Comparison of ENCODE assay signal across 12 cellular contexts in genomic region chr5:172717481-172718195, GRCh38. TPM values are rescaled to one million over a fixed set of nuclear protein-coding genes. Genes with fewer than 3 reads are reported as not detected.
DNase-seq lines count a peak whose midpoint lies in the region; ATAC-seq and TF ChIP-seq lines count a peak whose summit lies in the region.
"Had no signal": no experiment of that assay in that cellular context is flagged by ENCODE, and none has a peak within 500 bp of the region (broad histone marks: within the 10 kb centered on the region; RNA-seq: fewer than 3 reads in every experiment).

No MANE protein-coding gene starts in this region.

- H3K27ac ChIP-seq in left ventricle myocardium inferior (replicated peaks), result peak overlapping the region; percentile 82
- H3K27ac ChIP-seq in parathyroid adenoma, result no peak overlapping the region
- H3K27ac ChIP-seq in naive thymus-derived CD4-positive, alpha-beta T cell (ENCODE audit: low read depth, low read length), result no peak overlapping the region

- peak; percentile 12 for DNase-seq in left ventricle myocardium inferior
- DNase-seq in Right ventricle myocardium superior, result no peak
- DNase-seq in effector memory CD8-positive, alpha-beta T cell, result no peak
- no peak for DNase-seq in activated T-cell treated with anti-CD3 and anti-CD28 coated beads, Interleukin-2, amount 50 U/mL, for 72 hours
- no peak for DNase-seq in naive thymus-derived CD4-positive, alpha-beta T cell

- no peaks in the 10 kb centered on the region for H3K9me3 Mint-ChIP-seq in effector memory CD8-positive, alpha-beta T cell
- no peaks in the 10 kb centered on the region for H3K9me3 Mint-ChIP-seq in activated T-cell treated with anti-CD3 and anti-CD28 coated beads, Interleukin-2, amount 50 U/mL, for 72 hours
- peaks cover 0 to 1% (median 0%) of the 10 kb centered on the region in 11 donors for H3K9me3 Mint-ChIP-seq in naive thymus-derived CD4-positive, alpha-beta T cell
- H3K9me3 Mint-ChIP-seq: activated B cell treated with CpG ODN at 0.5 μM for 24 hours; activated naive CD4-positive, alpha-beta T cell treated with anti-CD3 and anti-CD28 coated beads for 36 hours had no signal

- H3K36me3 ChIP-seq in left ventricle myocardium inferior (no peaks in the 10 kb centered on the region), parathyroid adenoma (ENCODE audit: control insufficient read depth, insufficient read depth, low read length) (no peaks in the 10 kb centered on the region)
- H3K36me3 ChIP-seq in naive thymus-derived CD4-positive, alpha-beta T cell (ENCODE audit: control insufficient read depth in 2 of 3, insufficient read depth in 3 of 3, low read length in 3 of 3), result no peaks in the 10 kb centered on the region

- peaks cover 23 to 48% of the 10 kb centered on the region in 2 donors for H3K4me1 Mint-ChIP-seq in effector memory CD8-positive, alpha-beta T cell (ENCODE audit: low read depth in 2 of 2)
- H3K4me1 Mint-ChIP-seq in activated T-cell treated with anti-CD3 and anti-CD28 coated beads, Interleukin-2, amount 50 U/mL, for 72 hours (ENCODE audit: low read depth), result peaks cover 13% of the 10 kb centered on the region
- H3K4me1 Mint-ChIP-seq in naive thymus-derived CD4-positive, alpha-beta T cell, result peaks cover 0 to 14% (median 5%) of the 10 kb centered on the region in 7 donors

- no peak overlapping the region for H3K4me3 Mint-ChIP-seq in effector memory CD8-positive, alpha-beta T cell
- H3K4me3 Mint-ChIP-seq in activated T-cell treated with anti-CD3 and anti-CD28 coated beads, Interleukin-2, amount 50 U/mL, for 72 hours, result no peak overlapping the region
- H3K4me3 Mint-ChIP-seq in naive thymus-derived CD4-positive, alpha-beta T cell, result no peak overlapping the region
- H3K4me3 Mint-ChIP-seq: activated B cell treated with CpG ODN at 0.5 μM for 24 hours; activated CD8-positive, alpha-beta memory T cell treated with anti-CD3 and anti-CD28 coated beads, Interleukin-2, amount 10 ng/mL, durations not matched to agents 7 days and 5 days; activated naive CD4-positive, alpha-beta T cell treated with anti-CD3 and anti-CD28 coated beads for 36 hours had no signal

- H3K9ac ChIP-seq in parathyroid adenoma, result no peak overlapping the region

- H3K27me3 Mint-ChIP-seq in effector memory CD8-positive, alpha-beta T cell, result peaks cover 0 to 10% of the 10 kb centered on the region in 2 donors
- peaks cover 7% of the 10 kb centered on the region for H3K27me3 Mint-ChIP-seq in activated T-cell treated with anti-CD3 and anti-CD28 coated beads, Interleukin-2, amount 50 U/mL, for 72 hours (ENCODE audit: low read depth)
- peaks cover 0 to 8% (median 0%) of the 10 kb centered on the region in 5 donors for H3K27me3 Mint-ChIP-seq in naive thymus-derived CD4-positive, alpha-beta T cell

- no peak for TF ChIP-seq CTCF in left ventricle myocardium inferior (IDR thresholded peaks at IDR 0.05; ENCODE audit: borderline replicate concordance)
- no peak for TF ChIP-seq CTCF in parathyroid adenoma (IDR thresholded peaks at IDR 0.05)

- no peak for ATAC-seq in Right ventricle myocardium superior (ENCODE audit: poor library complexity)
- ATAC-seq in effector memory CD8-positive, alpha-beta T cell (replicated peaks), result no peak
- no peak for ATAC-seq in GM21825 (IDR thresholded peaks at IDR 0.05; ENCODE audit: unreplicated experiment)
- ATAC-seq in activated T-cell treated with anti-CD3 and anti-CD28 coated beads, Interleukin-2, amount 50 U/mL, for 72 hours (replicated peaks in 1 of 2), result no peak
- no peak for ATAC-seq in GM21367 (IDR thresholded peaks at IDR 0.05; ENCODE audit: unreplicated experiment)
- ATAC-seq in naive thymus-derived CD4-positive, alpha-beta T cell, result no peak

- POLR2A ChIA-PET in naive thymus-derived CD4-positive, alpha-beta T cell (lab: Charles Lee), result interaction anchor here (0.6 to 1.6 kb wide), 4 partner anchors 48 to 258 kb away, joined by 3 to 7 read pairs (median 4); partner anchors contain the start of gene DUSP1

- no peak overlapping the region for H3K4me2 ChIP-seq in parathyroid adenoma (ENCODE audit: low read length)

- peak overlapping the region; percentile 71 to 84 for H3K27ac Mint-ChIP-seq in effector memory CD8-positive, alpha-beta T cell
- no peak overlapping the region for H3K27ac Mint-ChIP-seq in activated T-cell treated with anti-CD3 and anti-CD28 coated beads, Interleukin-2, amount 50 U/mL, for 72 hours
- H3K27ac Mint-ChIP-seq in naive thymus-derived CD4-positive, alpha-beta T cell, result peak overlapping the region in 2 of 9 donors; percentile 71 to 91
- H3K27ac Mint-ChIP-seq: activated B cell treated with CpG ODN at 0.5 μM for 24 hours; activated CD8-positive, alpha-beta memory T cell treated with anti-CD3 and anti-CD28 coated beads, Interleukin-2, amount 10 ng/mL, durations not matched to agents 7 days and 5 days; activated naive CD4-positive, alpha-beta T cell treated with anti-CD3 and anti-CD28 coated beads for 36 hours had no signal

- H2AFZ ChIP-seq in parathyroid adenoma, result peak overlapping the region; percentile 65

- H3K79me2 ChIP-seq in parathyroid adenoma, result no peaks in the 10 kb centered on the region

- CTCF ChIA-PET in naive thymus-derived CD4-positive, alpha-beta T cell (lab: Charles Lee), result interaction anchor here (0.7 to 2.0 kb wide), 9 partner anchors 12 to 441 kb away, joined by 3 to 24 read pairs (median 4); partner anchors contain the start of gene DUSP1

- H3K27me3 ChIP-seq in left ventricle myocardium inferior (ENCODE audit: low read depth) (no peaks in the 10 kb centered on the region), parathyroid adenoma (ENCODE audit: control insufficient read depth, insufficient read depth, low read length) (no peaks in the 10 kb centered on the region)
- H3K27me3 ChIP-seq in naive thymus-derived CD4-positive, alpha-beta T cell (ENCODE audit: control insufficient read depth in 2 of 2, insufficient read depth in 2 of 2, low read length in 2 of 2), result no peaks in the 10 kb centered on the region

- peaks cover 8% of the 10 kb centered on the region for H3K36me3 Mint-ChIP-seq in effector memory CD8-positive, alpha-beta T cell (ENCODE audit: insufficient read depth)
- H3K36me3 Mint-ChIP-seq in activated T-cell treated with anti-CD3 and anti-CD28 coated beads, Interleukin-2, amount 50 U/mL, for 72 hours (ENCODE audit: insufficient read depth in 2 of 2), result no peaks in the 10 kb centered on the region
- H3K36me3 Mint-ChIP-seq in naive thymus-derived CD4-positive, alpha-beta T cell, result no peaks in the 10 kb centered on the region
- H3K36me3 Mint-ChIP-seq: activated CD8-positive, alpha-beta memory T cell treated with anti-CD3 and anti-CD28 coated beads, Interleukin-2, amount 10 ng/mL, durations not matched to agents 7 days and 5 days; brain had no signal

- H3K9me3 ChIP-seq in left ventricle myocardium inferior (replicated peaks) (no peaks in the 10 kb centered on the region), parathyroid adenoma (ENCODE audit: control insufficient read depth, low read length) (no peaks in the 10 kb centered on the region)
- no peaks in the 10 kb centered on the region for H3K9me3 ChIP-seq in naive thymus-derived CD4-positive, alpha-beta T cell (ENCODE audit: control insufficient read depth in 2 of 3, low read length in 3 of 3)

- H3K4me3 ChIP-seq in left ventricle myocardium inferior (peak overlapping the region; percentile 36), parathyroid adenoma (ENCODE audit: low read depth, low read length) (no peak overlapping the region)
- H3K4me3 ChIP-seq in naive thymus-derived CD4-positive, alpha-beta T cell (ENCODE audit: low read length), result no peak overlapping the region

- H3K4me1 ChIP-seq in left ventricle myocardium inferior (peaks cover 79% of the 10 kb centered on the region), parathyroid adenoma (peaks cover 13% of the 10 kb centered on the region)
- peaks cover 0 to 20% of the 10 kb centered on the region in 2 donors for H3K4me1 ChIP-seq in naive thymus-derived CD4-positive, alpha-beta T cell (ENCODE audit: control insufficient read depth in 2 of 2, insufficient read depth in 2 of 2, low read length in 2 of 2)

- intact Hi-C loops in left ventricle myocardium inferior (cut with micrococcal nuclease) (loop anchor here (2.0 kb wide), 1 partner anchor 49 kb away; no protein-coding TSS in a partner anchor), Right ventricle myocardium superior (cut with DNase I) (loop anchor here (2.0 to 10.0 kb wide), 2 partner anchors 53 to 117 kb away; partner anchors contain the start of genes DUSP1 and ERGIC1)
- intact Hi-C loops in naive thymus-derived CD4-positive, alpha-beta T cell (cut with micrococcal nuclease), result loop anchor here (1.0 to 10.0 kb wide), 6 partner anchors 48 to 857 kb away; no protein-coding TSS in a partner anchor

RNA-seq across cellular contexts. Expression of gene DUSP1, which starts 53.4 kb away (rescaled TPM):
- total RNA-seq in left ventricle myocardium inferior (85.0 TPM), Right ventricle myocardium superior (122 TPM)
- 10 to 100 TPM; 14.5 to 24.5 TPM for total RNA-seq in activated T-cell treated with anti-CD3 and anti-CD28 coated beads, Interleukin-2, amount 50 U/mL, for 72 hours
- total RNA-seq in naive thymus-derived CD4-positive, alpha-beta T cell, result 1,000 to 10,000 TPM in 2 of 5 experiments, 10 to 100 TPM in 2, 1 to 10 TPM in 1; 5.4 to 2,522 (median 40.7) TPM
- 10 to 100 TPM; 53.5 to 81.3 TPM for polyA plus RNA-seq in naive thymus-derived CD4-positive, alpha-beta T cell
